In the genomic region with DNA sequence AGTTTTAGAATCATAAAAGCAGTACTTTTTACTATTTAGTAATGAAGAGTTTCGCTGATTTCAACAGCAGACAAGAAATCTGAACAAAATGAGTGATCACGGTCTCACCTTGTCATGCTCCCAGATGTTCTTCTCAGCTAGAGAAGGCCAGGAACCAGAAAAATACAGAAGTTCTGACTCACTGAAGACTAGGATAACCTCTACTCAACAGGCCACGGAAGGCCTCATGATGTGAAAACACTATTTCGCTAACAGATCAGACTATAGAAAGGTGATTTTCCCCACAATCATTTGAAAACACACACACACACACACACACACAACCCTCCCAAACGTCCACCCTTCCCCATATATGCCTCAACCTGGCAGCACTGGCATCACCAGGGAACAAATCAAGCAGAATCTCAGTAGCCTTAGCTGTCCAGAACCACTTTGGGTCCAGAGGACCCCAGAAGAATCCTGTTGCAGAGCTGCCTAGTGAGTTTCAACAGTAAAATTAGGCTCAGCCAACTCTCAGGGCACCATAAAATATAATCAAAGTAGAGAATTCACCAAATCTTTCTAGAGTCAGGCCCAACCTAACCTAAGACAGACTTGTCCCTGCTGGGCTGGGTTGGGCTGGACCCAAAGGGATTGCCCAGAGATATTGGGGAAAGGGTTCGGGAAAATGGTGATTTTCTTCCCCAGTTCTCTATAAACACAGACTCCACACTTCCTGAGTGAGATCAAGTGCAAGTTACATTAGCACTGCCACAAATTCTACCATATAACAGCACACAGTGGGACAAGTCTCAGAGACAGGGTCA, we compare ENCODE assay signal across 8 cellular contexts. TPM values are rescaled to one million over a fixed set of nuclear protein-coding genes. Genes with fewer than 3 reads are reported as not detected.
A peak's percentile ranks its signal among the peaks of the same experiment; 100 is the strongest.
DNase-seq lines count a peak whose midpoint lies in the region; ATAC-seq, FAIRE-seq and TF ChIP-seq lines count a peak whose summit lies in the region.

No MANE protein-coding gene starts in this region.

- H3K4me1 ChIP-seq in KMS-11 (ENCODE audit: low read depth, poor library complexity, severe bottlenecking) = peaks cover 38% of the 10 kb centered on the region
- peaks cover 37% of the 10 kb centered on the region for H3K4me1 ChIP-seq in endothelial cell of umbilical vein (ENCODE audit: control insufficient read depth, extremely low read depth, insufficient read depth, low read length)
- H3K4me1 ChIP-seq in heart left ventricle = peaks cover 0 to 31% (median 6%) of the 10 kb centered on the region in 12 donors
- H3K4me1 ChIP-seq in small intestine (ENCODE audit: control insufficient read depth in 2 of 2, insufficient read depth in 1 of 2, low read depth in 1 of 2, low read length in 1 of 2) = peaks cover 0 to 2% of the 10 kb centered on the region in 2 donors

- intact Hi-C loops in endothelial cell of umbilical vein (cut with micrococcal nuclease) (loop anchor here (1.0 kb wide), 1 partner anchor 7 kb away; no protein-coding TSS in a partner anchor), heart left ventricle (cut with DNase I) (loop anchor here in 1 of 10 donors (10.0 kb wide), 1 partner anchor 90 kb away; no protein-coding TSS in a partner anchor)

- no peaks in the 10 kb centered on the region for H3K9me1 ChIP-seq in endothelial cell of umbilical vein (replicated peaks; ENCODE audit: control insufficient read depth, extremely low read depth, insufficient read depth, low read length)

- H3K4me2 ChIP-seq in KMS-11 (peak overlapping the region; percentile 96), endothelial cell of umbilical vein (ENCODE audit: insufficient read depth, low read length) (peak overlapping the region; percentile 45)

- CTCF ChIA-PET in endothelial cell of umbilical vein (lab: Charles Lee) = interaction anchor here (0.7 to 1.5 kb wide), 3 partner anchors 19 to 92 kb away, joined by 3 to 4 read pairs (median 3); no protein-coding TSS in a partner anchor

- TF ChIP-seq POLR2A in endothelial cell of umbilical vein (IDR thresholded peaks at IDR 0.05; ENCODE audit: low read depth, low read length) (no peak), heart left ventricle (IDR thresholded peaks at IDR 0.05) (no peak)

- TF ChIP-seq CTCF in GM10266 (IDR thresholded peaks at IDR 0.05; ENCODE audit: control insufficient read depth, insufficient read depth, low read depth, missing control alignments) (no peak), KMS-11 (conservative IDR thresholded peaks at IDR 0.05; ENCODE audit: low read depth, low read length) (no peak), endothelial cell of umbilical vein (IDR thresholded peaks at IDR 0.05; ENCODE audit: extremely low read depth in 1 of 2, insufficient read depth in 1 of 2, low read depth in 1 of 2, low read length in 2 of 2) (no peak), heart left ventricle (IDR thresholded peaks at IDR 0.05) (no peak)

- POLR2A ChIA-PET in endothelial cell of umbilical vein (lab: Charles Lee) = interaction anchor here (0.6 to 1.7 kb wide), 3 partner anchors 8 to 49 kb away, joined by 3 to 6 read pairs (median 3); a partner anchor contains a TSS

- DNase-seq in GM10266 (ENCODE audit: extremely low spot score) = peak; percentile 73
- peak; percentile 40 for DNase-seq in endothelial cell of umbilical vein (ENCODE audit: low read depth, low spot score)
- DNase-seq in NOMO-1 (lab: John Stamatoyannopoulos, UW; ENCODE audit: unreplicated experiment in 2 of 2) = no peak
- no peak for DNase-seq in heart left ventricle
- no peak for DNase-seq in small intestine
- no peak for DNase-seq in NCI-H2227 treated with DMSO at 0.1 percent for 48 hours (lab: John Stamatoyannopoulos, UW)

- H3K27me3 ChIP-seq in KMS-11 (ENCODE audit: insufficient read depth, low read depth) = no peaks in the 10 kb centered on the region
- no peaks in the 10 kb centered on the region for H3K27me3 ChIP-seq in endothelial cell of umbilical vein (ENCODE audit: control insufficient read depth in 2 of 2, insufficient read depth in 2 of 2, low read length in 2 of 2)
- no peaks in the 10 kb centered on the region for H3K27me3 ChIP-seq in heart left ventricle
- H3K27me3 ChIP-seq in small intestine (ENCODE audit: control insufficient read depth in 2 of 2, insufficient read depth in 2 of 2, low read length in 2 of 2) = no peaks in the 10 kb centered on the region

- BruUV-seq in endothelial cell of umbilical vein (replicated peaks; lab: Mats Ljungman, UMichigan) = no TSS peak

- H3K36me3 ChIP-seq in KMS-11 (ENCODE audit: insufficient read depth) (no peaks in the 10 kb centered on the region), endothelial cell of umbilical vein (ENCODE audit: control insufficient read depth in 2 of 2, extremely low read depth in 1 of 2, insufficient read depth in 2 of 2, low read length in 2 of 2) (peaks cover 2 to 3% of the 10 kb centered on the region in 2 experiments), heart left ventricle (peaks cover 0 to 17% (median 0%) of the 10 kb centered on the region in 9 donors), small intestine (ENCODE audit: control insufficient read depth in 2 of 2, insufficient read depth in 2 of 2, low read length in 2 of 2) (no peaks in the 10 kb centered on the region)

- ATAC-seq in GM21529 (IDR thresholded peaks at IDR 0.05; ENCODE audit: unreplicated experiment) (peak; percentile 95), heart left ventricle (no peak)

- FAIRE-seq in endothelial cell of umbilical vein (lab: Jason Lieb, UNC) (peak; percentile 79), small intestine (lab: Jason Lieb, UNC) (no peak)

- H3K9me3 ChIP-seq in endothelial cell of umbilical vein (replicated peaks; ENCODE audit: control insufficient read depth, insufficient read depth, low read length) = no peaks in the 10 kb centered on the region
- H3K9me3 ChIP-seq in heart left ventricle = no peaks in the 10 kb centered on the region
- H3K9me3 ChIP-seq in small intestine (ENCODE audit: control insufficient read depth, low read depth) = no peaks in the 10 kb centered on the region

- H3K9ac ChIP-seq in KMS-11 (peak overlapping the region; percentile 20; the same call in 1 of the 2 replicates), endothelial cell of umbilical vein (replicated peaks; ENCODE audit: extremely low read depth, insufficient read depth, low read length) (peak overlapping the region; percentile 39)

- no peak overlapping the region for H2AFZ ChIP-seq in KMS-11 (ENCODE audit: low read depth)
- H2AFZ ChIP-seq in endothelial cell of umbilical vein (ENCODE audit: low read depth, low read length) = no peak overlapping the region

- 90 to 91% (median 90%) methylated on average over 6 of the region's 6 CpGs for WGBS in heart left ventricle, 4 donors
- 70 to 78% (median 70%) methylated on average over 6 of the region's 6 CpGs for WGBS in small intestine, 3 donors

- dilution Hi-C loops in endothelial cell of umbilical vein (cut with MboI; ENCODE audit: extremely low pct_ligation_motif_present, low sequenced_read_pairs) = no loop called here

- no peak overlapping the region for H3K4me3 ChIP-seq in KMS-11 (IDR thresholded peaks at IDR 0.05; ENCODE audit: insufficient read depth, low read depth, low read length)
- H3K4me3 ChIP-seq in endothelial cell of umbilical vein (replicated peaks in 1 of 3; ENCODE audit: insufficient read depth in 1 of 3, low read depth in 1 of 3, low read length in 3 of 3) = no peak overlapping the region
- H3K4me3 ChIP-seq in heart left ventricle = no peak overlapping the region
- H3K4me3 ChIP-seq in small intestine (ENCODE audit: low read depth in 1 of 2, low read length in 2 of 2) = no peak overlapping the region

- H4K20me1 ChIP-seq in KMS-11 (ENCODE audit: insufficient read depth) = no peaks in the 10 kb centered on the region
- H4K20me1 ChIP-seq in endothelial cell of umbilical vein (replicated peaks; ENCODE audit: control insufficient read depth, extremely low read depth, insufficient read depth, low read length) = no peaks in the 10 kb centered on the region

- H3K79me2 ChIP-seq in KMS-11 (ENCODE audit: insufficient read depth, low read depth) = peaks cover 42% of the 10 kb centered on the region; the same call in 1 of the 2 replicates
- peaks cover 75% of the 10 kb centered on the region for H3K79me2 ChIP-seq in endothelial cell of umbilical vein (ENCODE audit: control insufficient read depth, insufficient read depth, low read length)

- peak overlapping the region; percentile 59 for H3K27ac ChIP-seq in KMS-11
- H3K27ac ChIP-seq in endothelial cell of umbilical vein (ENCODE audit: insufficient read depth, low read depth, low read length) = peak overlapping the region; percentile 74
- H3K27ac ChIP-seq in heart left ventricle = no peak overlapping the region
- H3K27ac ChIP-seq in small intestine (ENCODE audit: low read depth in 1 of 2, low read length in 1 of 2) = peak overlapping the region in 1 of 2 donors; percentile 60

TF ChIP-seq in endothelial cell of umbilical vein, 7 proteins besides CTCF, POLR2A, EP300 and RAD21 (continues in another document):
- TF ChIP-seq, protein P1, sequence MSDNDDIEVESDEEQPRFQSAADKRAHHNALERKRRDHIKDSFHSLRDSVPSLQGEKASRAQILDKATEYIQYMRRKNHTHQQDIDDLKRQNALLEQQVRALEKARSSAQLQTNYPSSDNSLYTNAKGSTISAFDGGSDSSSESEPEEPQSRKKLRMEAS (IDR thresholded peaks at IDR 0.05; ENCODE audit: insufficient read depth, insufficient read length) = no peak

RNA-seq across cellular contexts. Expression of a gene that starts 7.9 kb away (rescaled TPM):
- total RNA-seq in endothelial cell of umbilical vein = 30.8 and 39.7 TPM in 2 replicates
- 17.2 and 18.2 TPM in 2 replicates for polyA plus RNA-seq in endothelial cell of umbilical vein
- 20.6 and 22.1 TPM in 2 replicates for polyA plus RNA-seq in endothelial cell of umbilical vein (2011; cell fraction: cytosol; rRNA removed)
- polyA plus RNA-seq in endothelial cell of umbilical vein (2011; cell fraction: nucleus; rRNA removed) = 33.4 and 38.3 TPM in 2 replicates
- polyA plus RNA-seq in endothelial cell of umbilical vein (2012) = 27.8 and 35.4 TPM in 2 replicates
- polyA minus RNA-seq in endothelial cell of umbilical vein = 52.6 and 54.1 TPM in 2 replicates
- polyA minus RNA-seq in endothelial cell of umbilical vein (2011; cell fraction: cytosol; rRNA and poly(A)+ RNA removed) = 12.1 TPM
- polyA minus RNA-seq in endothelial cell of umbilical vein (2011; cell fraction: nucleus; rRNA and poly(A)+ RNA removed) = 48.1 and 57.1 TPM in 2 replicates
- 10 to 100 TPM in 8 of 9 donors, 1 to 10 TPM in 1; 9.8 to 23.0 (median 15.6) TPM for total RNA-seq in heart left ventricle
- 10 to 100 TPM in 1 of 2 donors, 1 to 10 TPM in 1; 4.4 to 12.0 TPM for polyA plus RNA-seq in heart left ventricle
- polyA plus RNA-seq in small intestine = 1 to 10 TPM; 4.5 to 8.9 (median 8.7) TPM

RNA-seq across cellular contexts. Expression of a gene that starts 28.1 kb away (rescaled TPM):
- total RNA-seq in endothelial cell of umbilical vein (1.2 and 1.8 TPM in 2 replicates), heart left ventricle (under 1 TPM in 3 of 9 donors, not detected in 6; 0.39 to 0.80 (median 0.43) TPM)
- polyA plus RNA-seq in endothelial cell of umbilical vein (0.25 and 0.33 TPM in 2 replicates), heart left ventricle (under 1 TPM; 0.19 to 0.28 TPM), small intestine (under 1 TPM in 1 of 3 donors, not detected in 2; 0.19 TPM)
- 0.36 and 0.54 TPM in 2 replicates for polyA plus RNA-seq in endothelial cell of umbilical vein (2011; cell fraction: cytosol; rRNA removed)
- polyA plus RNA-seq in endothelial cell of umbilical vein (2011; cell fraction: nucleus; rRNA removed) = 0.70 and 1.1 TPM in 2 replicates
- polyA plus RNA-seq in endothelial cell of umbilical vein (2012) = 0.34 and 0.35 TPM in 2 replicates
- 2.0 and 2.3 TPM in 2 replicates for polyA minus RNA-seq in endothelial cell of umbilical vein
- polyA minus RNA-seq in endothelial cell of umbilical vein (2011; cell fraction: cytosol; rRNA and poly(A)+ RNA removed) = not detected
- polyA minus RNA-seq in endothelial cell of umbilical vein (2011; cell fraction: nucleus; rRNA and poly(A)+ RNA removed) = 3.7 and 7.5 TPM in 2 replicates

Comparison
In these comparisons a context has a peak if more than half of its experiments do, and no peak if none do; other contexts are left out.
1. DNase-seq: peak in GM10266 (single experiment) and endothelial cell of umbilical vein (single experiment); none in NOMO-1 (0 of 2), heart left ventricle (0 of 5), small intestine (single experiment) and NCI-H2227 treated with DMSO at 0.1 percent for 48 hours (single experiment).
2. H3K27ac ChIP-seq: peak in KMS-11 (single experiment) and endothelial cell of umbilical vein (single experiment); none in heart left ventricle (0 of 12).